Comparison of ENCODE assay signal across 15 cellular contexts in the genomic region with DNA sequence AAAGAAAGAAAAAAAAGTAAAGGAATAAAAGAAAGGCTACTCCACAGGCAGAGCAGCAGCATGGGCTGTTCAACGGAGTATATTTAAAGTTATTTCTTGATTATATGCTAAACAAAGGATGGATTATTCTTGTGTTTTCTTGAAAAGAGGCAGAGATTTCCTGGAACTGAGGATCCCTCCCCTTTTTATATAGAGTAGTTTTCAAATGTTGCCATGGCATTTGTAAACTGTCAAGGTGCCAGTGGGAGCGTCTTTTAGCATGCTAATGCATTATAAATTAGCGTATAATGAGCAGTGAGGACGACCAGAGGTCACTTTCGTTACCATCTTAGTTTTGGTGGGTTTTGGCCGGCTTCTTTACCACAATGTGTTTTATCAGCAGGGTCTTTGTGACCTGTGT. TPM values are rescaled to one million over a fixed set of nuclear protein-coding genes. Genes with fewer than 3 reads are reported as not detected.
DNase-seq lines count a peak whose midpoint lies in the region; ATAC-seq and TF ChIP-seq lines count a peak whose summit lies in the region.
"Had no signal": no experiment of that assay in that cellular context is flagged by ENCODE, and none has a peak within 500 bp of the region (broad histone marks: within the 10 kb centered on the region; RNA-seq: fewer than 3 reads in every experiment).

No MANE protein-coding gene starts in this region.

- H3K9me3 Mint-ChIP-seq in activated CD4-positive, alpha-beta T cell treated with anti-CD3 and anti-CD28 coated beads for 36 hours (ENCODE audit: low read depth), result peaks cover 2% of the 10 kb centered on the region
- peaks cover 9% of the 10 kb centered on the region for H3K9me3 Mint-ChIP-seq in activated CD4-positive, alpha-beta T cell treated with anti-CD3 and anti-CD28 coated beads, Interleukin-2, amount 10 ng/mL, durations not matched to agents 7 days and 5 days
- H3K9me3 Mint-ChIP-seq in stimulated activated effector memory CD8-positive, alpha-beta T cell treated with anti-CD3 and anti-CD28 coated beads, Interleukin-12 subunit alpha, Interleukin-12 subunit beta, amount 100 ng/mL, for 72 hours, result no peaks in the 10 kb centered on the region

- H3K4me1 Mint-ChIP-seq in activated CD4-positive, alpha-beta T cell treated with anti-CD3 and anti-CD28 coated beads for 36 hours, result peaks cover 18% of the 10 kb centered on the region
- peaks cover 16% of the 10 kb centered on the region for H3K4me1 Mint-ChIP-seq in activated CD4-positive, alpha-beta T cell treated with anti-CD3 and anti-CD28 coated beads, Interleukin-2, amount 10 ng/mL, durations not matched to agents 7 days and 5 days
- H3K4me1 Mint-ChIP-seq in stimulated activated effector memory CD8-positive, alpha-beta T cell treated with anti-CD3 and anti-CD28 coated beads, Interleukin-12 subunit alpha, Interleukin-12 subunit beta, amount 100 ng/mL, for 72 hours, result peaks cover 28% of the 10 kb centered on the region

- no peaks in the 10 kb centered on the region for H3K27me3 ChIP-seq in colonic mucosa

- H3K36me3 Mint-ChIP-seq in activated CD4-positive, alpha-beta T cell treated with anti-CD3 and anti-CD28 coated beads for 36 hours (ENCODE audit: low read depth), result no peaks in the 10 kb centered on the region
- no peaks in the 10 kb centered on the region for H3K36me3 Mint-ChIP-seq in activated CD4-positive, alpha-beta T cell treated with anti-CD3 and anti-CD28 coated beads, Interleukin-2, amount 10 ng/mL, durations not matched to agents 7 days and 5 days (ENCODE audit: low read depth)
- no peaks in the 10 kb centered on the region for H3K36me3 Mint-ChIP-seq in stimulated activated effector memory CD8-positive, alpha-beta T cell treated with anti-CD3 and anti-CD28 coated beads, Interleukin-12 subunit alpha, Interleukin-12 subunit beta, amount 100 ng/mL, for 72 hours

- TF ChIP-seq CTCF in colonic mucosa (IDR thresholded peaks at IDR 0.05), result no peak

- intact Hi-C loops in activated CD4-positive, alpha-beta T cell treated with anti-CD3 and anti-CD28 coated beads for 36 hours (cut with DNase I, micrococcal nuclease), result no loop called here
- intact Hi-C loops in colonic mucosa (cut with DNase I), result no loop called here

- H3K4me1 ChIP-seq in colonic mucosa, result no peaks in the 10 kb centered on the region
- H3K4me1 ChIP-seq: psoas muscle had no signal

- H3K27ac Mint-ChIP-seq in activated CD4-positive, alpha-beta T cell treated with anti-CD3 and anti-CD28 coated beads for 36 hours, result peak overlapping the region; percentile 56
- no peak overlapping the region for H3K27ac Mint-ChIP-seq in activated CD4-positive, alpha-beta T cell treated with anti-CD3 and anti-CD28 coated beads, Interleukin-2, amount 10 ng/mL, durations not matched to agents 7 days and 5 days
- peak overlapping the region; percentile 77 for H3K27ac Mint-ChIP-seq in stimulated activated effector memory CD8-positive, alpha-beta T cell treated with anti-CD3 and anti-CD28 coated beads, Interleukin-12 subunit alpha, Interleukin-12 subunit beta, amount 100 ng/mL, for 72 hours

- no peaks in the 10 kb centered on the region for H3K9me3 ChIP-seq in colonic mucosa

- POLR2A ChIA-PET in activated CD4-positive, alpha-beta T cell treated with anti-CD3 and anti-CD28 coated beads for 36 hours (lab: Charles Lee), result no interaction called here
- POLR2A ChIA-PET in activated CD4-positive, alpha-beta T cell treated with anti-CD3 and anti-CD28 coated beads, Interleukin-2, amount 10 ng/mL, durations not matched to agents 7 days and 5 days (lab: Charles Lee), result no interaction called here

- peak overlapping the region; percentile 17 for H3K27ac ChIP-seq in colonic mucosa
- H3K27ac ChIP-seq: psoas muscle had no signal

- H3K4me3 Mint-ChIP-seq in activated CD4-positive, alpha-beta T cell treated with anti-CD3 and anti-CD28 coated beads for 36 hours, result no peak overlapping the region
- no peak overlapping the region for H3K4me3 Mint-ChIP-seq in activated CD4-positive, alpha-beta T cell treated with anti-CD3 and anti-CD28 coated beads, Interleukin-2, amount 10 ng/mL, durations not matched to agents 7 days and 5 days
- no peak overlapping the region for H3K4me3 Mint-ChIP-seq in stimulated activated effector memory CD8-positive, alpha-beta T cell treated with anti-CD3 and anti-CD28 coated beads, Interleukin-12 subunit alpha, Interleukin-12 subunit beta, amount 100 ng/mL, for 72 hours

- no peak for DNase-seq in activated CD4-positive, alpha-beta T cell treated with anti-CD3 and anti-CD28 coated beads for 36 hours
- DNase-seq in activated CD4-positive, alpha-beta T cell treated with anti-CD3 and anti-CD28 coated beads, Interleukin-2, amount 10 ng/mL, durations not matched to agents 7 days and 5 days, result no peak
- DNase-seq in RPMI7951 (ENCODE audit: low read depth), result peak; percentile 13
- DNase-seq in colonic mucosa, result no peak
- DNase-seq in stimulated activated effector memory CD8-positive, alpha-beta T cell treated with anti-CD3 and anti-CD28 coated beads, Interleukin-12 subunit alpha, Interleukin-12 subunit beta, amount 100 ng/mL, for 72 hours (ENCODE audit: low spot score in 2 of 2), result no peak
- no peak for DNase-seq in NK-92 (lab: John Stamatoyannopoulos, UW; ENCODE audit: unreplicated experiment)
- DNase-seq in CD1c-positive myeloid dendritic cell (ENCODE audit: extremely low spot score), result no peak
- no peak for DNase-seq in HPDE6-E6E7 (ENCODE audit: extremely low spot score)
- DNase-seq: activated T-cell treated with anti-CD3 and anti-CD28 coated beads, Interleukin-2, amount 50 U/mL, for 1 hour; COR-L47; effector CD8-positive, alpha-beta T cell; NCI-H1436; NCI-H510A; psoas muscle; stimulated activated naive CD4-positive, alpha-beta T cell had no signal

- no peak overlapping the region for H3K9ac ChIP-seq in colonic mucosa (ENCODE audit: low read depth in 2 of 2, low read length in 2 of 2)

- no peak overlapping the region for H3K4me3 ChIP-seq in colonic mucosa
- H3K4me3 ChIP-seq: psoas muscle had no signal

- ATAC-seq in activated CD4-positive, alpha-beta T cell treated with anti-CD3 and anti-CD28 coated beads for 36 hours, result no peak
- no peak for ATAC-seq in stimulated activated effector memory CD8-positive, alpha-beta T cell treated with anti-CD3 and anti-CD28 coated beads, Interleukin-12 subunit alpha, Interleukin-12 subunit beta, amount 100 ng/mL, for 72 hours
- ATAC-seq: psoas muscle had no signal

- peaks cover 2% of the 10 kb centered on the region for H3K27me3 Mint-ChIP-seq in activated CD4-positive, alpha-beta T cell treated with anti-CD3 and anti-CD28 coated beads for 36 hours
- H3K27me3 Mint-ChIP-seq in activated CD4-positive, alpha-beta T cell treated with anti-CD3 and anti-CD28 coated beads, Interleukin-2, amount 10 ng/mL, durations not matched to agents 7 days and 5 days, result peaks cover 11% of the 10 kb centered on the region

- no peaks in the 10 kb centered on the region for H3K36me3 ChIP-seq in colonic mucosa

- CTCF ChIA-PET in activated CD4-positive, alpha-beta T cell treated with anti-CD3 and anti-CD28 coated beads for 36 hours (lab: Charles Lee), result no interaction called here
- CTCF ChIA-PET in activated CD4-positive, alpha-beta T cell treated with anti-CD3 and anti-CD28 coated beads, Interleukin-2, amount 10 ng/mL, durations not matched to agents 7 days and 5 days (lab: Charles Lee), result interaction anchor here (0.7 kb wide), 1 partner anchor 9 kb away, joined by 3 read pairs; no protein-coding TSS in a partner anchor

RNA-seq across cellular contexts. Expression of a gene that starts 30.0 kb away (rescaled TPM):
- 10 to 100 TPM; 49.0 to 56.2 TPM for total RNA-seq in activated CD4-positive, alpha-beta T cell treated with anti-CD3 and anti-CD28 coated beads for 36 hours
- 10 to 100 TPM; 46.8 to 56.0 TPM for total RNA-seq in activated CD4-positive, alpha-beta T cell treated with anti-CD3 and anti-CD28 coated beads, Interleukin-2, amount 10 ng/mL, durations not matched to agents 7 days and 5 days
- 9.5 and 12.0 TPM in 2 replicates for total RNA-seq in RPMI7951 (2014; rRNA removed; shearing (Covaris generic))
- total RNA-seq in colonic mucosa, result 10 to 100 TPM; 55.9 to 67.4 TPM
